In genomic region chr12:9731797-9732196, GRCh38 we compare ENCODE assay signal across 11 cellular contexts. TPM values are rescaled to one million over a fixed set of nuclear protein-coding genes. Genes with fewer than 3 reads are reported as not detected.
DNase-seq lines count a peak whose midpoint lies in the region; ATAC-seq and TF ChIP-seq lines count a peak whose summit lies in the region.
"Had no signal": no experiment of that assay in that cellular context is flagged by ENCODE, and none has a peak within 500 bp of the region (broad histone marks: within the 10 kb centered on the region; RNA-seq: fewer than 3 reads in every experiment).

No MANE protein-coding gene starts in this region.

- H3K9me3 ChIP-seq in T-helper 17 cell (ENCODE audit: control insufficient read depth, low read length, poor library complexity, severe bottlenecking): no peaks in the 10 kb centered on the region
- no peaks in the 10 kb centered on the region for H3K9me3 ChIP-seq in skeletal muscle tissue (ENCODE audit: control insufficient read depth in 3 of 3, low read length in 3 of 3)

- H3K9ac ChIP-seq in skeletal muscle tissue (ENCODE audit: low read depth in 1 of 3, low read length in 3 of 3): no peak overlapping the region

- no peaks in the 10 kb centered on the region for H3K9me3 Mint-ChIP-seq in glutamatergic neuron (ENCODE audit: unreplicated experiment)

- TF ChIP-seq CTCF in glutamatergic neuron (IDR thresholded peaks at IDR 0.05; ENCODE audit: partially characterized antibody, unreplicated experiment): no peak

- H3K36me3 Mint-ChIP-seq in T-helper 17 cell (ENCODE audit: low read depth) (no peaks in the 10 kb centered on the region), glutamatergic neuron (ENCODE audit: unreplicated experiment) (no peaks in the 10 kb centered on the region)

- DNase-seq in T-helper 17 cell: no peak
- DNase-seq in glutamatergic neuron: no peak
- no peak for DNase-seq in NCI-H2227 treated with DMSO at 0.1 percent for 48 hours (lab: John Stamatoyannopoulos, UW)
- DNase-seq: mammary epithelial cell, NCI-H1092 treated with DMSO at 0.1 percent for 48 hours, SW 1271 had no signal

- H3K4me3 Mint-ChIP-seq in T-helper 17 cell (no peak overlapping the region), glutamatergic neuron (ENCODE audit: unreplicated experiment) (no peak overlapping the region)

- H3K27me3 ChIP-seq in skeletal muscle tissue (ENCODE audit: control insufficient read depth in 3 of 3, insufficient read depth in 3 of 3, low read length in 3 of 3): no peaks in the 10 kb centered on the region

- ATAC-seq in GM19023 (IDR thresholded peaks at IDR 0.05; ENCODE audit: unreplicated experiment) (peak; percentile 42), HG03097 (IDR thresholded peaks at IDR 0.05; ENCODE audit: low FRiP score, unreplicated experiment) (peak; percentile 32), T-helper 17 cell (peak; percentile 36), GM19035 (IDR thresholded peaks at IDR 0.05; ENCODE audit: unreplicated experiment) (no peak)

- H3K4me1 ChIP-seq in skeletal muscle tissue (ENCODE audit: control insufficient read depth in 3 of 3, insufficient read depth in 3 of 3, low read length in 3 of 3): no peaks in the 10 kb centered on the region

- no peaks in the 10 kb centered on the region for H3K27me3 Mint-ChIP-seq in T-helper 17 cell
- no peaks in the 10 kb centered on the region for H3K27me3 Mint-ChIP-seq in glutamatergic neuron (ENCODE audit: unreplicated experiment)

- H3K4me1 Mint-ChIP-seq in T-helper 17 cell: peaks cover 10% of the 10 kb centered on the region
- H3K4me1 Mint-ChIP-seq in glutamatergic neuron (ENCODE audit: low read depth, unreplicated experiment): no peaks in the 10 kb centered on the region

- H3K27ac Mint-ChIP-seq in T-helper 17 cell (peak overlapping the region; percentile 19), glutamatergic neuron (ENCODE audit: unreplicated experiment) (no peak overlapping the region)

- no peak overlapping the region for H3K4me3 ChIP-seq in skeletal muscle tissue (ENCODE audit: low read length in 3 of 3)

- H3K27ac ChIP-seq in skeletal muscle tissue (ENCODE audit: low read depth, low read length): peak overlapping the region; percentile 15

- no peaks in the 10 kb centered on the region for H3K36me3 ChIP-seq in skeletal muscle tissue (ENCODE audit: control insufficient read depth in 3 of 3, insufficient read depth in 3 of 3, low read length in 3 of 3)

RNA-seq across cellular contexts. Expression of gene CLECL1, which starts 1.1 kb away (rescaled TPM):
- 1 to 10 TPM; 1.5 TPM for total RNA-seq in T-helper 17 cell
- not detected for total RNA-seq in skeletal muscle tissue
- total RNA-seq in glutamatergic neuron (ENCODE audit: unreplicated experiment): not detected
- total RNA-seq: fibroblast of lung, mammary epithelial cell had no signal

RNA-seq across cellular contexts. Expression of gene CD69, which starts 28.9 kb away (rescaled TPM):
- total RNA-seq in T-helper 17 cell (1,000 to 10,000 TPM; 1,001 to 1,104 TPM), skeletal muscle tissue (8.4 TPM), glutamatergic neuron (ENCODE audit: unreplicated experiment) (not detected)
- total RNA-seq: fibroblast of lung, mammary epithelial cell had no signal

Comparison
In these comparisons a context has a peak if more than half of its experiments do, and no peak if none do; other contexts are left out.
1. RNA of gene CD69, which starts 28.9 kb away (total RNA-seq): 1,001 to 1,104 TPM in T-helper 17 cell; 8.4 TPM in skeletal muscle tissue (single experiment) and not detected in glutamatergic neuron (single experiment); every median in the first group is over 100 times any median in the second.